ENCODE assay signal across 8 cellular contexts in genomic region chr9:101737705-101738565, GRCh38. TPM values are rescaled to one million over a fixed set of nuclear protein-coding genes. Genes with fewer than 3 reads are reported as not detected.
DNase-seq lines count a peak whose midpoint lies in the region; ATAC-seq and TF ChIP-seq lines count a peak whose summit lies in the region.

No MANE protein-coding gene starts in this region.

- peaks cover 6% of the 10 kb centered on the region for H3K4me1 Mint-ChIP-seq in stimulated activated naive CD8-positive, alpha-beta T cell treated with anti-CD3 and anti-CD28 coated beads, Interleukin-15, amount 100 ng/mL, for 72 hours

- peaks cover 71% of the 10 kb centered on the region for H3K27me3 Mint-ChIP-seq in stimulated activated naive CD8-positive, alpha-beta T cell treated with anti-CD3 and anti-CD28 coated beads, Interleukin-15, amount 100 ng/mL, for 72 hours

- peaks cover 0 to 7% of the 10 kb centered on the region in 2 donors for H3K9me3 Mint-ChIP-seq in stimulated activated naive CD8-positive, alpha-beta T cell treated with anti-CD3 and anti-CD28 coated beads, Interleukin-15, amount 100 ng/mL, for 72 hours

- peak overlapping the region; percentile 59 to 81 for H3K4me3 Mint-ChIP-seq in stimulated activated naive CD8-positive, alpha-beta T cell treated with anti-CD3 and anti-CD28 coated beads, Interleukin-15, amount 100 ng/mL, for 72 hours

- ATAC-seq in SK-N-SH treated with all-trans-retinoic acid at 6 μM for 48 hours: peak; percentile 53
- ATAC-seq in stimulated activated naive CD8-positive, alpha-beta T cell treated with anti-CD3 and anti-CD28 coated beads, Interleukin-15, amount 100 ng/mL, for 72 hours: peak; percentile 37

- H3K27ac Mint-ChIP-seq in stimulated activated naive CD8-positive, alpha-beta T cell treated with anti-CD3 and anti-CD28 coated beads, Interleukin-15, amount 100 ng/mL, for 72 hours: no peak overlapping the region

- peak; percentile 31 to 69 for DNase-seq in NCI-H2081 (lab: John Stamatoyannopoulos, UW)
- DNase-seq in NCI-H2081 treated with DMSO at 0.1 percent for 48 hours (lab: John Stamatoyannopoulos, UW): no peak
- DNase-seq in iPS-NIHi7 (ENCODE audit: extremely low spot score): peak; percentile 23
- DNase-seq in stimulated activated naive CD8-positive, alpha-beta T cell treated with anti-CD3 and anti-CD28 coated beads, Interleukin-15, amount 100 ng/mL, for 72 hours: no peak
- no peak for DNase-seq in amniotic stem cell (lab: John Stamatoyannopoulos, UW)
- no peak for DNase-seq in H4 (ENCODE audit: low spot score)
- DNase-seq in DMS114 treated with DMSO at 0.1 percent for 48 hours (lab: John Stamatoyannopoulos, UW; ENCODE audit: unreplicated experiment): no peak

TF ChIP-seq in SK-N-SH treated with all-trans-retinoic acid at 6 μM for 48 hours, 23 proteins besides CTCF, POLR2A, EP300 and RAD21:
- TF ChIP-seq ZC3H10 (CRISPR knock-in tag; IDR thresholded peaks at IDR 0.05): no peak

RNA-seq across cellular contexts. Expression of gene GRIN3A, which starts 0.5 kb away (rescaled TPM):
- 0.04 TPM in 1 of 2 replicates, not detected in the other for total RNA-seq in H4 (2014; rRNA removed; shearing (Covaris generic))

Comparison
In these comparisons a context has a peak if more than half of its experiments do, and no peak if none do; other contexts are left out.
1. DNase-seq: peak in NCI-H2081 (2 of 2) and iPS-NIHi7 (single experiment); none in NCI-H2081 treated with DMSO at 0.1 percent for 48 hours (single experiment), stimulated activated naive CD8-positive, alpha-beta T cell treated with anti-CD3 and anti-CD28 coated beads, Interleukin-15, amount 100 ng/mL, for 72 hours (0 of 2), amniotic stem cell (single experiment), H4 (single experiment) and DMS114 treated with DMSO at 0.1 percent for 48 hours (single experiment).